In the genomic region with DNA sequence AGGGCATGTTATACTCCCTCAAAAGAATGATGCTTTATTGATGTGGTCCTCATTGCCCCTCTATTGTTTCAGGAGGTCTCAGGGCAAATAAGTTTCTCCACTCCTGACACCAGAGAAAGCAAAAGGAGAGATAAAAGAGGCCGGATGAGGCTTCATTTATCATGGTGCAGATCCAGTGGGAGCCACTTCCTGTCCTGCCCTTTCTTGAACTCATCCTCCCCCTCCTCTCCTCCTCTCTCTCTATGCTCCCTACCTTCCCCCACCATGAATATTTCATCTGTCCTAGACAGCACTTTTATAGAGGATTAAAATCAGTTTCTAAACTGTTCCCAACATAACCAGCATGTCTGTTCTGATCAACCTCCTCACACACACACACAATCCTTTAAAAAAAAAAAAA, we compare ENCODE assay signal across 1 cellular context.
TF ChIP-seq lines count a peak whose summit lies in the region.

No MANE protein-coding gene starts in this region.

TF ChIP-seq in GM23338, 12 proteins besides CTCF, POLR2A, EP300 and RAD21 (continued from another document):
- TF ChIP-seq, protein P1, sequence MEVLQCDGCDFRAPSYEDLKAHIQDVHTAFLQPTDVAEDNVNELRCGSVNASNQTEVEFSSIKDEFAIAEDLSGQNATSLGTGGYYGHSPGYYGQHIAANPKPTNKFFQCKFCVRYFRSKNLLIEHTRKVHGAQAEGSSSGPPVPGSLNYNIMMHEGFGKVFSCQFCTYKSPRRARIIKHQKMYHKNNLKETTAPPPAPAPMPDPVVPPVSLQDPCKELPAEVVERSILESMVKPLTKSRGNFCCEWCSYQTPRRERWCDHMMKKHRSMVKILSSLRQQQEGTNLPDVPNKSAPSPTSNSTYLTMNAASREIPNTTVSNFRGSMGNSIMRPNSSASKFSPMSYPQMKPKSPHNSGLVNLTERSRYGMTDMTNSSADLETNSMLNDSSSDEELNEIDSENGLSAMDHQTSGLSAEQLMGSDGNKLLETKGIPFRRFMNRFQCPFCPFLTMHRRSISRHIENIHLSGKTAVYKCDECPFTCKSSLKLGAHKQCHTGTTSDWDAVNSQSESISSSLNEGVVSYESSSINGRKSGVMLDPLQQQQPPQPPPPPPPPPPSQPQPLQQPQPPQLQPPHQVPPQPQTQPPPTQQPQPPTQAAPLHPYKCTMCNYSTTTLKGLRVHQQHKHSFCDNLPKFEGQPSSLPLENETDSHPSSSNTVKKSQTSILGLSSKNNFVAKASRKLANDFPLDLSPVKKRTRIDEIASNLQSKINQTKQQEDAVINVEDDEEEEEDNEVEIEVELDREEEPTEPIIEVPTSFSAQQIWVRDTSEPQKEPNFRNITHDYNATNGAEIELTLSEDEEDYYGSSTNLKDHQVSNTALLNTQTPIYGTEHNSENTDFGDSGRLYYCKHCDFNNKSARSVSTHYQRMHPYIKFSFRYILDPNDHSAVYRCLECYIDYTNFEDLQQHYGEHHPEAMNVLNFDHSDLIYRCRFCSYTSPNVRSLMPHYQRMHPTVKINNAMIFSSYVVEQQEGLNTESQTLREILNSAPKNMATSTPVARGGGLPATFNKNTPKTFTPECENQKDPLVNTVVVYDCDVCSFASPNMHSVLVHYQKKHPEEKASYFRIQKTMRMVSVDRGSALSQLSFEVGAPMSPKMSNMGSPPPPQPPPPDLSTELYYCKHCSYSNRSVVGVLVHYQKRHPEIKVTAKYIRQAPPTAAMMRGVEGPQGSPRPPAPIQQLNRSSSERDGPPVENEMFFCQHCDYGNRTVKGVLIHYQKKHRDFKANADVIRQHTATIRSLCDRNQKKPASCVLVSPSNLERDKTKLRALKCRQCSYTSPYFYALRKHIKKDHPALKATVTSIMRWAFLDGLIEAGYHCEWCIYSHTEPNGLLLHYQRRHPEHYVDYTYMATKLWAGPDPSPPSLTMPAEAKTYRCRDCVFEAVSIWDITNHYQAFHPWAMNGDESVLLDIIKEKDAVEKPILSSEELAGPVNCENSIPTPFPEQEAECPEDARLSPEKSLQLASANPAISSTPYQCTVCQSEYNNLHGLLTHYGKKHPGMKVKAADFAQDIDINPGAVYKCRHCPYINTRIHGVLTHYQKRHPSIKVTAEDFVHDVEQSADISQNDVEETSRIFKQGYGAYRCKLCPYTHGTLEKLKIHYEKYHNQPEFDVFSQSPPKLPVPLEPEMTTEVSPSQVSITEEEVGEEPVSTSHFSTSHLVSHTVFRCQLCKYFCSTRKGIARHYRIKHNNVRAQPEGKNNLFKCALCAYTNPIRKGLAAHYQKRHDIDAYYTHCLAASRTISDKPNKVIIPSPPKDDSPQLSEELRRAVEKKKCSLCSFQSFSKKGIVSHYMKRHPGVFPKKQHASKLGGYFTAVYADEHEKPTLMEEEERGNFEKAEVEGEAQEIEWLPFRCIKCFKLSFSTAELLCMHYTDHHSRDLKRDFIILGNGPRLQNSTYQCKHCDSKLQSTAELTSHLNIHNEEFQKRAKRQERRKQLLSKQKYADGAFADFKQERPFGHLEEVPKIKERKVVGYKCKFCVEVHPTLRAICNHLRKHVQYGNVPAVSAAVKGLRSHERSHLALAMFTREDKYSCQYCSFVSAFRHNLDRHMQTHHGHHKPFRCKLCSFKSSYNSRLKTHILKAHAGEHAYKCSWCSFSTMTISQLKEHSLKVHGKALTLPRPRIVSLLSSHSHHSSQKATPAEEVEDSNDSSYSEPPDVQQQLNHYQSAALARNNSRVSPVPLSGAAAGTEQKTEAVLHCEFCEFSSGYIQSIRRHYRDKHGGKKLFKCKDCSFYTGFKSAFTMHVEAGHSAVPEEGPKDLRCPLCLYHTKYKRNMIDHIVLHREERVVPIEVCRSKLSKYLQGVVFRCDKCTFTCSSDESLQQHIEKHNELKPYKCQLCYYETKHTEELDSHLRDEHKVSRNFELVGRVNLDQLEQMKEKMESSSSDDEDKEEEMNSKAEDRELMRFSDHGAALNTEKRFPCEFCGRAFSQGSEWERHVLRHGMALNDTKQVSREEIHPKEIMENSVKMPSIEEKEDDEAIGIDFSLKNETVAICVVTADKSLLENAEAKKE (CRISPR knock-in tag; IDR thresholded peaks at IDR 0.05) = no peak
- TF ChIP-seq JUNB (IDR thresholded peaks at IDR 0.05; ENCODE audit: unreplicated experiment) = no peak
- TF ChIP-seq, protein P2, sequence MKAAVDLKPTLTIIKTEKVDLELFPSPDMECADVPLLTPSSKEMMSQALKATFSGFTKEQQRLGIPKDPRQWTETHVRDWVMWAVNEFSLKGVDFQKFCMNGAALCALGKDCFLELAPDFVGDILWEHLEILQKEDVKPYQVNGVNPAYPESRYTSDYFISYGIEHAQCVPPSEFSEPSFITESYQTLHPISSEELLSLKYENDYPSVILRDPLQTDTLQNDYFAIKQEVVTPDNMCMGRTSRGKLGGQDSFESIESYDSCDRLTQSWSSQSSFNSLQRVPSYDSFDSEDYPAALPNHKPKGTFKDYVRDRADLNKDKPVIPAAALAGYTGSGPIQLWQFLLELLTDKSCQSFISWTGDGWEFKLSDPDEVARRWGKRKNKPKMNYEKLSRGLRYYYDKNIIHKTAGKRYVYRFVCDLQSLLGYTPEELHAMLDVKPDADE (IDR thresholded peaks at IDR 0.05) = no peak
- TF ChIP-seq EZH2 (IDR thresholded peaks at IDR 0.05; ENCODE audit: low read depth, unreplicated experiment) = no peak
- no peak for TF ChIP-seq CREB1 (CRISPR knock-in tag; IDR thresholded peaks at IDR 0.05; ENCODE audit: low read depth)
